In the genomic region with DNA sequence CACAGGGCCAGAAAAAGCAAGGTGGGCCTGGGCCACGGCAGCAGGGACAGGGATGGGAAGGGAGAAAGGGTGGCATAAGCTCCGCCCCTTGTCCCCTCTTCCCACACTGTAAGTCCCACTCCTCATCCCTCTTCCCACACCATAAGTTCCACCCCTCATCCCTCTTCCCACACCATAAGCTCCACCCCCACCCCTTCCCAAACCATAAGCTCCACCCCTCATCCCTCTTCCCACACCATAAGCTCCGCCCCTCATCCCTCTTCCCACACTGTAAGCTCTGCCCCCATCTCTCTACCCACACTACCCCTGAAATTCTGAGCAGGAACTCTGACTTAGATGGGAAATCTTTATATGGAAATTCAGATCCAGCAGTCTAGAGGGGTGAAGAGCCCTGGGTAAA, we compare ENCODE assay signal across 27 cellular contexts. TPM values are rescaled to one million over a fixed set of nuclear protein-coding genes. Genes with fewer than 3 reads are reported as not detected.
DNase-seq lines count a peak whose midpoint lies in the region; ATAC-seq, FAIRE-seq and TF ChIP-seq lines count a peak whose summit lies in the region.
"Had no signal": no experiment of that assay in that cellular context is flagged by ENCODE, and none has a peak within 500 bp of the region (broad histone marks: within the 10 kb centered on the region; RNA-seq: fewer than 3 reads in every experiment).

No MANE protein-coding gene starts in this region.

- H3K9me3 ChIP-seq in HEK293 (ENCODE audit: control insufficient read depth, insufficient read depth, low read depth, low read length) (no peaks in the 10 kb centered on the region), H1 (ENCODE audit: insufficient read depth in 2 of 2, low read depth in 1 of 2, low read length in 1 of 2) (no peaks in the 10 kb centered on the region), sigmoid colon (no peaks in the 10 kb centered on the region)
- H3K9me3 ChIP-seq: BLaER1 treated with 17β-estradiol and CSF1 and Interleukin-3, amounts not matched to agents 10 nM and 100 nM; Caco-2 had no signal

- H3K18ac ChIP-seq in H1 (ENCODE audit: extremely low read depth, low read length): no peak overlapping the region

- H2BK5ac ChIP-seq in H1 (ENCODE audit: low read depth, low read length): no peak overlapping the region

- H2BK12ac ChIP-seq in H1 (ENCODE audit: low read depth, low read length): no peak overlapping the region

- no peak overlapping the region for H4K8ac ChIP-seq in H1 (ENCODE audit: extremely low read depth, insufficient read depth, low read length)

- H3K56ac ChIP-seq in H1 (replicated peaks; ENCODE audit: insufficient read length, low read depth, low read length): no peak overlapping the region

- no peak overlapping the region for H3K4ac ChIP-seq in H1 (replicated peaks; ENCODE audit: insufficient read length, low read depth, low read length)

- no peak overlapping the region for H3K4me3 ChIP-seq in HEK293 (ENCODE audit: low read depth, low read length)
- no peak overlapping the region for H3K4me3 ChIP-seq in H1 (ENCODE audit: extremely low read depth in 1 of 4, insufficient read depth in 2 of 4, low read depth in 3 of 4, low read length in 4 of 4)
- no peak overlapping the region for H3K4me3 ChIP-seq in sigmoid colon
- no peak overlapping the region for H3K4me3 ChIP-seq in dorsolateral prefrontal cortex
- H3K4me3 ChIP-seq: BLaER1 treated with 17β-estradiol and CSF1 and Interleukin-3, amounts not matched to agents 10 nM and 100 nM; GM12878 had no signal

- H3K4me2 ChIP-seq in H1 (ENCODE audit: insufficient read depth in 1 of 2, low read depth in 2 of 2, low read length in 2 of 2): no peak overlapping the region
- H3K4me2 ChIP-seq: BLaER1 treated with 17β-estradiol and CSF1 and Interleukin-3, amounts not matched to agents 10 nM and 100 nM had no signal

- no peaks in the 10 kb centered on the region for H3K79me2 ChIP-seq in H1 (ENCODE audit: control insufficient read depth in 1 of 2, insufficient read depth in 2 of 2, low read length in 2 of 2)

- intact Hi-C loops in sigmoid colon (cut with DNase I) (no loop called here), dorsolateral prefrontal cortex (cut with DNase I) (loop anchor here in 1 of 2 donors (5.0 kb wide), 1 partner anchor 491 kb away; no protein-coding TSS in a partner anchor)

- TF ChIP-seq EP300 in H1 (IDR thresholded peaks at IDR 0.05; ENCODE audit: borderline replicate concordance in 1 of 2, low read depth in 2 of 2, low read length in 2 of 2) (no peak), sigmoid colon (IDR thresholded peaks at IDR 0.05) (no peak)

- no peak overlapping the region for H3K23ac ChIP-seq in H1 (ENCODE audit: insufficient read length)

- H2BK20ac ChIP-seq in H1 (ENCODE audit: low read length): no peak overlapping the region

- H3K4me1 ChIP-seq in HEK293 (ENCODE audit: control insufficient read depth, insufficient read depth, low read length) (no peaks in the 10 kb centered on the region), H1 (replicated peaks in 1 of 4; ENCODE audit: control insufficient read depth in 3 of 4, insufficient read depth in 4 of 4, low read length in 3 of 4) (peaks cover 0 to 13% (median 3%) of the 10 kb centered on the region in 4 experiments; a peak in 3 of 7 replicates), sigmoid colon (peaks cover 0 to 44% (median 23%) of the 10 kb centered on the region in 4 donors)
- H3K4me1 ChIP-seq: Caco-2 had no signal

- H3K9ac ChIP-seq in H1 (replicated peaks in 1 of 4; ENCODE audit: extremely low read depth in 1 of 4, low read depth in 3 of 4, low read length in 3 of 4): no peak overlapping the region
- H3K9ac ChIP-seq: BLaER1 treated with 17β-estradiol and CSF1 and Interleukin-3, amounts not matched to agents 10 nM and 100 nM had no signal

- H4K20me1 ChIP-seq in H1 (replicated peaks in 1 of 2; ENCODE audit: control insufficient read depth in 1 of 2, insufficient read depth in 2 of 2, low read length in 2 of 2): no peaks in the 10 kb centered on the region
- H4K20me1 ChIP-seq: BLaER1 treated with 17β-estradiol and CSF1 and Interleukin-3, amounts not matched to agents 10 nM and 100 nM had no signal

- DNase-seq in NCI-H82 (lab: John Stamatoyannopoulos, UW) (peak; percentile 7), NCI-H82 treated with DMSO at 0.1 percent for 48 hours (lab: John Stamatoyannopoulos, UW; ENCODE audit: unreplicated experiment) (no peak), H1 (ENCODE audit: low read depth in 1 of 2, low spot score in 2 of 2) (no peak), sigmoid colon (peak; percentile 50), DMS114 treated with DMSO at 0.1 percent for 48 hours (lab: John Stamatoyannopoulos, UW; ENCODE audit: unreplicated experiment) (no peak), dorsolateral prefrontal cortex (no peak)
- DNase-seq: 8988T; ACHN; Caco-2; Calu3; CD4-positive, alpha-beta T cell; CD8-positive, alpha-beta T cell; DMS153; DMS53; DMS79; DND-41; EL; GDM1 had no signal

- TF ChIP-seq RAD21 in H1 (IDR thresholded peaks at IDR 0.05 in 1 of 2, conservative IDR thresholded peaks at IDR 0.05 in 1 of 2; ENCODE audit: low read depth in 2 of 2, low read length in 2 of 2): no peak

- TF ChIP-seq POLR2A in H1 (IDR thresholded peaks at IDR 0.05; ENCODE audit: control extremely low read depth in 1 of 2, low read depth in 2 of 2, low read length in 2 of 2): no peak
- no peak for TF ChIP-seq POLR2A in sigmoid colon (IDR thresholded peaks at IDR 0.05)

- no peak for ATAC-seq in GM19328 (IDR thresholded peaks at IDR 0.05; ENCODE audit: unreplicated experiment)
- ATAC-seq: CD8-positive, alpha-beta T cell; GM12878 had no signal

- H2AFZ ChIP-seq in H1 (ENCODE audit: low read length): no peak overlapping the region

- no peaks in the 10 kb centered on the region for H3K79me1 ChIP-seq in H1 (ENCODE audit: low read depth, low read length)

- H2BK15ac ChIP-seq in H1 (ENCODE audit: low read length): 0 out of 2 replicates have a peak overlapping the region, but pooled peaks have one; percentile 23

- H3K27ac ChIP-seq in HEK293 (ENCODE audit: extremely low read depth, low read depth, low read length) (no peak overlapping the region), H1 (ENCODE audit: low read depth, low read length) (no peak overlapping the region), sigmoid colon (no peak overlapping the region), dorsolateral prefrontal cortex (peak overlapping the region in 1 of 59 donors; percentile 18)
- H3K27ac ChIP-seq: BLaER1 treated with 17β-estradiol and CSF1 and Interleukin-3, amounts not matched to agents 10 nM and 100 nM; C4-2B had no signal

- POLR2A ChIA-PET in HEK293 (lab: Yijun Ruan, JAX): no interaction called here
- POLR2A ChIA-PET in H1 (lab: Charles Lee; ENCODE audit: partially characterized antibody): no interaction called here

- no peak overlapping the region for H4K91ac ChIP-seq in H1 (replicated peaks; ENCODE audit: insufficient read length, low read length)

- H3K27me3 ChIP-seq in H1 (replicated peaks in 1 of 4; ENCODE audit: control insufficient read depth in 3 of 4, extremely low read depth in 1 of 4, insufficient read depth in 3 of 4, low read length in 3 of 4) (no peaks in the 10 kb centered on the region; a peak in 3 of 7 replicates), sigmoid colon (no peaks in the 10 kb centered on the region), dorsolateral prefrontal cortex (no peaks in the 10 kb centered on the region)
- H3K27me3 ChIP-seq: BLaER1 treated with 17β-estradiol and CSF1 and Interleukin-3, amounts not matched to agents 10 nM and 100 nM had no signal

- no peak overlapping the region for H3K14ac ChIP-seq in H1 (ENCODE audit: insufficient read length)

- H3K36me3 ChIP-seq in HEK293 (ENCODE audit: control insufficient read depth in 2 of 2, insufficient read depth in 1 of 2, low read length in 2 of 2): peaks cover 0 to 6% of the 10 kb centered on the region in 2 experiments; a peak in 1 of 3 replicates
- no peaks in the 10 kb centered on the region for H3K36me3 ChIP-seq in H1 (ENCODE audit: control insufficient read depth in 2 of 4, insufficient read depth in 4 of 4, low read length in 3 of 4)
- H3K36me3 ChIP-seq in sigmoid colon: peaks cover 0 to 3% (median 0%) of the 10 kb centered on the region in 4 donors
- H3K36me3 ChIP-seq: BLaER1 treated with 17β-estradiol and CSF1 and Interleukin-3, amounts not matched to agents 10 nM and 100 nM had no signal

- no peak overlapping the region for H2BK120ac ChIP-seq in H1 (replicated peaks; ENCODE audit: low read depth, low read length)

- no peak overlapping the region for H2AK5ac ChIP-seq in H1 (ENCODE audit: low read depth, low read length)

- WGBS in H1 (ENCODE audit: extremely low coverage in 1 of 2, insufficient coverage in 1 of 2, insufficient read length in 1 of 2, insufficient replicate concordance in 2 of 2, low coverage in 1 of 2, low lambda C conversion rate in 2 of 2, missing lambda C conversion rate in 1 of 2), 2 experiments: 83% methylated on average over 2 of the region's 3 CpGs; no CpG with 5 or more reads in 1 of the 2 experiments
- WGBS in sigmoid colon, 2 donors: 88 to 96% methylated on average over 3 of the region's 3 CpGs

- TF ChIP-seq CTCF in HEK293 (tag by site-specific recombination; IDR thresholded peaks at IDR 0.05): no peak
- no peak for TF ChIP-seq CTCF in H1 (IDR thresholded peaks at IDR 0.05; ENCODE audit: control extremely low read depth in 1 of 3, insufficient read depth in 1 of 3, low read depth in 1 of 3, low read length in 3 of 3)
- no peak for TF ChIP-seq CTCF in sigmoid colon (IDR thresholded peaks at IDR 0.05)
- TF ChIP-seq CTCF in dorsolateral prefrontal cortex (IDR thresholded peaks at IDR 0.05 in 54 of 56, conservative IDR thresholded peaks at IDR 0.05 in 2 of 56; ENCODE audit: low read depth in 1 of 56, partially characterized antibody in 56 of 56): no peak

- FAIRE-seq in H1 (lab: Jason Lieb, UNC): no peak
- FAIRE-seq: A204.1, D721Med, GM12878, GM12892, GM18507 had no signal

- H4K5ac ChIP-seq in H1 (ENCODE audit: insufficient read length, low read depth, low read length): no peak overlapping the region

- H3K23me2 ChIP-seq in H1 (ENCODE audit: low read depth, low read length): no peaks in the 10 kb centered on the region

- CTCF ChIA-PET in HEK293 (lab: Yijun Ruan, JAX): interaction anchor here (0.7 to 4.4 kb wide), 2 partner anchors 102 to 1536 kb away, joined by 4 to 27 read pairs; no protein-coding TSS in a partner anchor
- CTCF ChIA-PET in H1 (lab: Charles Lee; ENCODE audit: partially characterized antibody): interaction anchor here (0.7 to 12.9 kb wide), 16 partner anchors 13 to 806 kb away, joined by 3 to 223 read pairs (median 4); no protein-coding TSS in a partner anchor

RNA-seq across cellular contexts. Expression of gene HSPA12A, which starts 55.7 kb away (rescaled TPM):
- 4.8 and 6.9 TPM in 2 replicates for total RNA-seq in H1 (2021; fragmentation: NEBNext Ultra II Directional; extraction: Animal tissue kit (Norgen Biotek cat#: 25700))
- polyA plus RNA-seq in H1 (2011; rRNA removed) (3.1 and 3.2 TPM in 2 replicates), sigmoid colon (1 to 10 TPM; 1.4 to 3.6 (median 3.0) TPM)
- polyA plus RNA-seq in H1 (2011; cell fraction: cytosol; rRNA removed): 4.0 TPM
- polyA plus RNA-seq in H1 (2011; cell fraction: nucleus; rRNA removed): 6.6 TPM
- 2.8 to 4.9 TPM (median 3.6 TPM) in 4 replicates for polyA plus RNA-seq in H1 (2012, experiment 1 of 2)
- 1.1 TPM for polyA plus RNA-seq in H1 (2012, experiment 2 of 2)
- 3.7 TPM for polyA plus RNA-seq in H1 (2013, experiment 1 of 2)
- polyA plus RNA-seq in H1 (2013, experiment 2 of 2): 3.2 TPM
- 7.8 and 14.4 TPM in 2 replicates for polyA minus RNA-seq in H1 (2011; rRNA and poly(A)+ RNA removed)
- 3.2 TPM for polyA minus RNA-seq in H1 (2011; cell fraction: cytosol; rRNA and poly(A)+ RNA removed)
- polyA minus RNA-seq in H1 (2011; cell fraction: nucleus; rRNA and poly(A)+ RNA removed): 10.1 TPM
- total RNA-seq in sigmoid colon (10 to 100 TPM; 12.3 to 17.4 (median 15.4) TPM), dorsolateral prefrontal cortex (100 to 1,000 TPM in 118 of 120 experiments, 10 to 100 TPM in 2; 81.7 to 241 (median 174) TPM)

Comparison
In these comparisons a context has a peak if more than half of its experiments do, and no peak if none do; other contexts are left out.
1. DNase-seq: peak in NCI-H82 (single experiment) and sigmoid colon (single experiment); none in NCI-H82 treated with DMSO at 0.1 percent for 48 hours (single experiment), H1 (0 of 2), DMS114 treated with DMSO at 0.1 percent for 48 hours (single experiment) and dorsolateral prefrontal cortex (0 of 10).
2. RNA of gene HSPA12A, which starts 55.7 kb away (total RNA-seq): 81.7 to 241 TPM in dorsolateral prefrontal cortex; 12.3 to 17.4 TPM in sigmoid colon and 4.8 to 6.9 TPM in H1; every median in the first group is over 4 times any median in the second.